Comparison of ENCODE assay signal across 1 cellular context in the genomic region with DNA sequence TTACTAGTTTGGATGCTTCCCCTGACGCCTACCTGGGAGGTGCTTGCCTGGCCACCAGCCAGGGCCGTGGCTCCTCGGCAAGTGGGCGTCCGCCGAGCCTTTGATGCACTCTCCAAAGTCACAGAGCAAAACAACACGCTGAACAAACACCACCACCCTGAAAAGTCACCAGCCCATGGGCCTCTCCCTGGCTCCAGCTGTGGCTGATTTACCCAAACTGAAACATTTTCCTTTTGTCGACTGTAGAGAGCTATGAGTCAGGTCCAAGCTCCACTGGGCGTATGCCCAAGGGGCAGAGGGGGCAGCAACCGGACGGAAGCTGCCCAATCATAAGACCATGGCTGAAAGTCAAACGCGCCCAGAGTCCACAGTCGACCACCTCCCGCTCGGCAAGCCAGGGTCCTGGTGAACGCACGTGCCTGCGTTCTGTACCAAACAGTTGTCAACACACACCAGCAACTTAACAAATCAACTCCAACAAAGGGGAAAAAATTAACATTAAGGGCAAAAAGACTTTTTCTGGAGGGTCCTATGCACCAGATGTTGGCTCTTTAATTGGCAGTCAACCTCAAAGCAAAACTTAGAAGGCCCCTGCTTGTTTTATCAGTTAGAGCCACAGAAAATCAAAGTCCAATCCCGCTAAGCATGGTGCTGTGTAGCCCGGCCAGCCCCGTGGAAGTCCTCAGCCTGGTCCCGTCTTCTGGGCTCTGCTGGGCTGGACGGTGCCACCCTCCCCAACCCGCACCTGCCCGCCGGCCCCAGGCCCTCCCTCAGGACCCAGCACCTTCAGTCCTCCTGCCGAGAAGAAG.
TF ChIP-seq lines count a peak whose summit lies in the region.

No MANE protein-coding gene starts in this region.

TF ChIP-seq in GM23338, 12 proteins besides CTCF, POLR2A, EP300 and RAD21 (continued from another document):
- TF ChIP-seq, protein P1, sequence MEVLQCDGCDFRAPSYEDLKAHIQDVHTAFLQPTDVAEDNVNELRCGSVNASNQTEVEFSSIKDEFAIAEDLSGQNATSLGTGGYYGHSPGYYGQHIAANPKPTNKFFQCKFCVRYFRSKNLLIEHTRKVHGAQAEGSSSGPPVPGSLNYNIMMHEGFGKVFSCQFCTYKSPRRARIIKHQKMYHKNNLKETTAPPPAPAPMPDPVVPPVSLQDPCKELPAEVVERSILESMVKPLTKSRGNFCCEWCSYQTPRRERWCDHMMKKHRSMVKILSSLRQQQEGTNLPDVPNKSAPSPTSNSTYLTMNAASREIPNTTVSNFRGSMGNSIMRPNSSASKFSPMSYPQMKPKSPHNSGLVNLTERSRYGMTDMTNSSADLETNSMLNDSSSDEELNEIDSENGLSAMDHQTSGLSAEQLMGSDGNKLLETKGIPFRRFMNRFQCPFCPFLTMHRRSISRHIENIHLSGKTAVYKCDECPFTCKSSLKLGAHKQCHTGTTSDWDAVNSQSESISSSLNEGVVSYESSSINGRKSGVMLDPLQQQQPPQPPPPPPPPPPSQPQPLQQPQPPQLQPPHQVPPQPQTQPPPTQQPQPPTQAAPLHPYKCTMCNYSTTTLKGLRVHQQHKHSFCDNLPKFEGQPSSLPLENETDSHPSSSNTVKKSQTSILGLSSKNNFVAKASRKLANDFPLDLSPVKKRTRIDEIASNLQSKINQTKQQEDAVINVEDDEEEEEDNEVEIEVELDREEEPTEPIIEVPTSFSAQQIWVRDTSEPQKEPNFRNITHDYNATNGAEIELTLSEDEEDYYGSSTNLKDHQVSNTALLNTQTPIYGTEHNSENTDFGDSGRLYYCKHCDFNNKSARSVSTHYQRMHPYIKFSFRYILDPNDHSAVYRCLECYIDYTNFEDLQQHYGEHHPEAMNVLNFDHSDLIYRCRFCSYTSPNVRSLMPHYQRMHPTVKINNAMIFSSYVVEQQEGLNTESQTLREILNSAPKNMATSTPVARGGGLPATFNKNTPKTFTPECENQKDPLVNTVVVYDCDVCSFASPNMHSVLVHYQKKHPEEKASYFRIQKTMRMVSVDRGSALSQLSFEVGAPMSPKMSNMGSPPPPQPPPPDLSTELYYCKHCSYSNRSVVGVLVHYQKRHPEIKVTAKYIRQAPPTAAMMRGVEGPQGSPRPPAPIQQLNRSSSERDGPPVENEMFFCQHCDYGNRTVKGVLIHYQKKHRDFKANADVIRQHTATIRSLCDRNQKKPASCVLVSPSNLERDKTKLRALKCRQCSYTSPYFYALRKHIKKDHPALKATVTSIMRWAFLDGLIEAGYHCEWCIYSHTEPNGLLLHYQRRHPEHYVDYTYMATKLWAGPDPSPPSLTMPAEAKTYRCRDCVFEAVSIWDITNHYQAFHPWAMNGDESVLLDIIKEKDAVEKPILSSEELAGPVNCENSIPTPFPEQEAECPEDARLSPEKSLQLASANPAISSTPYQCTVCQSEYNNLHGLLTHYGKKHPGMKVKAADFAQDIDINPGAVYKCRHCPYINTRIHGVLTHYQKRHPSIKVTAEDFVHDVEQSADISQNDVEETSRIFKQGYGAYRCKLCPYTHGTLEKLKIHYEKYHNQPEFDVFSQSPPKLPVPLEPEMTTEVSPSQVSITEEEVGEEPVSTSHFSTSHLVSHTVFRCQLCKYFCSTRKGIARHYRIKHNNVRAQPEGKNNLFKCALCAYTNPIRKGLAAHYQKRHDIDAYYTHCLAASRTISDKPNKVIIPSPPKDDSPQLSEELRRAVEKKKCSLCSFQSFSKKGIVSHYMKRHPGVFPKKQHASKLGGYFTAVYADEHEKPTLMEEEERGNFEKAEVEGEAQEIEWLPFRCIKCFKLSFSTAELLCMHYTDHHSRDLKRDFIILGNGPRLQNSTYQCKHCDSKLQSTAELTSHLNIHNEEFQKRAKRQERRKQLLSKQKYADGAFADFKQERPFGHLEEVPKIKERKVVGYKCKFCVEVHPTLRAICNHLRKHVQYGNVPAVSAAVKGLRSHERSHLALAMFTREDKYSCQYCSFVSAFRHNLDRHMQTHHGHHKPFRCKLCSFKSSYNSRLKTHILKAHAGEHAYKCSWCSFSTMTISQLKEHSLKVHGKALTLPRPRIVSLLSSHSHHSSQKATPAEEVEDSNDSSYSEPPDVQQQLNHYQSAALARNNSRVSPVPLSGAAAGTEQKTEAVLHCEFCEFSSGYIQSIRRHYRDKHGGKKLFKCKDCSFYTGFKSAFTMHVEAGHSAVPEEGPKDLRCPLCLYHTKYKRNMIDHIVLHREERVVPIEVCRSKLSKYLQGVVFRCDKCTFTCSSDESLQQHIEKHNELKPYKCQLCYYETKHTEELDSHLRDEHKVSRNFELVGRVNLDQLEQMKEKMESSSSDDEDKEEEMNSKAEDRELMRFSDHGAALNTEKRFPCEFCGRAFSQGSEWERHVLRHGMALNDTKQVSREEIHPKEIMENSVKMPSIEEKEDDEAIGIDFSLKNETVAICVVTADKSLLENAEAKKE (CRISPR knock-in tag; IDR thresholded peaks at IDR 0.05): no peak
